9 cellular contexts compared by ENCODE assay signal in genomic region chr20:31594558-31595379, GRCh38. TPM values are rescaled to one million over a fixed set of nuclear protein-coding genes. Genes with fewer than 3 reads are reported as not detected.
A peak's percentile ranks its signal among the peaks of the same experiment; 100 is the strongest.
DNase-seq lines count a peak whose midpoint lies in the region; ATAC-seq and TF ChIP-seq lines count a peak whose summit lies in the region.
"Had no signal": no experiment of that assay in that cellular context is flagged by ENCODE, and none has a peak within 500 bp of the region (broad histone marks: within the 10 kb centered on the region; RNA-seq: fewer than 3 reads in every experiment).

No MANE protein-coding gene starts in this region.

- TF ChIP-seq CTCF in HCT116 (IDR thresholded peaks at IDR 0.05 in 2 of 3, conservative IDR thresholded peaks at IDR 0.05 in 1 of 3; ENCODE audit: borderline replicate concordance in 1 of 3, insufficient read depth in 1 of 3, low read depth in 2 of 3, low read length in 2 of 3): no peak
- no peak for TF ChIP-seq CTCF in astrocyte of the spinal cord (IDR thresholded peaks at IDR 0.05; ENCODE audit: low read depth, low read length)
- TF ChIP-seq CTCF in hepatocyte (IDR thresholded peaks at IDR 0.05; ENCODE audit: poor library complexity): no peak
- no peak for TF ChIP-seq CTCF in sigmoid colon (IDR thresholded peaks at IDR 0.05)

- peak overlapping the region; percentile 81 for H3K4me2 ChIP-seq in HCT116 (ENCODE audit: low read length)
- H3K4me2 ChIP-seq in hepatocyte: peak overlapping the region; percentile 46

- H3K27me3 ChIP-seq in HCT116 (ENCODE audit: insufficient read depth, low read length) (no peaks in the 10 kb centered on the region), hepatocyte (no peaks in the 10 kb centered on the region), sigmoid colon (no peaks in the 10 kb centered on the region)
- H3K27me3 ChIP-seq in effector memory CD4-positive, alpha-beta T cell (replicated peaks; ENCODE audit: control insufficient read depth, insufficient read depth, low read length, poor library complexity, severe bottlenecking): no peaks in the 10 kb centered on the region

- H3K4me1 Mint-ChIP-seq in activated T-cell treated with anti-CD3 and anti-CD28 coated beads, Interleukin-2, amount 50 U/mL, for 72 hours (ENCODE audit: low read depth): peaks cover 7% of the 10 kb centered on the region

- H3K4me3 ChIP-seq in HCT116 (replicated peaks in 1 of 2; ENCODE audit: low read depth in 1 of 2, low read length in 2 of 2) (peak overlapping the region; percentile 51 to 58), astrocyte of the spinal cord (ENCODE audit: low read depth, low read length) (no peak overlapping the region), hepatocyte (no peak overlapping the region), sigmoid colon (no peak overlapping the region)
- H3K4me3 ChIP-seq in effector memory CD4-positive, alpha-beta T cell (ENCODE audit: insufficient read depth, low read depth, low read length, poor library complexity, severe bottlenecking): no peak overlapping the region

- peaks cover 22% of the 10 kb centered on the region for H3K79me2 ChIP-seq in HCT116 (ENCODE audit: insufficient read depth, low read length)
- no peaks in the 10 kb centered on the region for H3K79me2 ChIP-seq in hepatocyte

- no peaks in the 10 kb centered on the region for H4K20me1 ChIP-seq in HCT116 (ENCODE audit: insufficient read depth)
- H4K20me1 ChIP-seq in hepatocyte (ENCODE audit: insufficient read depth, poor library complexity, severe bottlenecking): no peaks in the 10 kb centered on the region

- no peak for TF ChIP-seq EP300 in sigmoid colon (IDR thresholded peaks at IDR 0.05)

- RAD21 ChIA-PET in HCT116 (lab: Charles Lee; ENCODE audit: low non-redundant PET in 1 of 2, low total read pairs in 2 of 2, uncharacterized antibody in 2 of 2, unreplicated experiment in 2 of 2): interaction anchor here in 1 of 2 experiments (1.2 kb wide), 1 partner anchor 10 kb away, joined by 4 read pairs; no protein-coding TSS in a partner anchor

- H3K27me3 Mint-ChIP-seq in activated T-cell treated with anti-CD3 and anti-CD28 coated beads, Interleukin-2, amount 50 U/mL, for 72 hours (ENCODE audit: low read depth): peaks cover under 1% of the 10 kb centered on the region

- DNase-seq in HCT116 (ENCODE audit: low read depth, low spot score) (no peak), astrocyte of the spinal cord (ENCODE audit: low read depth, low spot score) (peak; percentile 45), hepatocyte (ENCODE audit: low spot score) (peak; percentile 27), sigmoid colon (no peak), NK-92 (lab: John Stamatoyannopoulos, UW; ENCODE audit: unreplicated experiment) (no peak), COR-L47 (lab: John Stamatoyannopoulos, UW) (no peak)
- no peak for DNase-seq in effector memory CD4-positive, alpha-beta T cell
- no peak for DNase-seq in activated T-cell treated with anti-CD3 and anti-CD28 coated beads, Interleukin-2, amount 50 U/mL, for 72 hours
- DNase-seq: hippocampal formation had no signal

- POLR2A ChIA-PET in HCT116 (lab: Charles Lee): interaction anchor here (1.6 to 20.0 kb wide), 3 partner anchors 12 to 28 kb away, joined by 6 to 1106 read pairs (median 101); partner anchors contain the start of gene ID1

- 70% methylated on average over 11 of the region's 11 CpGs for WGBS in hepatocyte (ENCODE audit: low lambda C conversion rate, missing lambda C conversion rate)
- 50 to 77% methylated on average over 11 of the region's 11 CpGs for WGBS in sigmoid colon, 2 donors

- BruUV-seq in HCT116 (replicated peaks; lab: Mats Ljungman, UMichigan): TSS peak; percentile 81

- H3K9ac ChIP-seq in HCT116 (ENCODE audit: low read length): peak overlapping the region; percentile 69

- H3K9me3 ChIP-seq in HCT116 (ENCODE audit: control insufficient read depth in 1 of 2, insufficient read depth in 1 of 2, low read depth in 1 of 2, low read length in 2 of 2) (no peaks in the 10 kb centered on the region), hepatocyte (ENCODE audit: low read depth) (no peaks in the 10 kb centered on the region), sigmoid colon (no peaks in the 10 kb centered on the region)
- H3K9me3 ChIP-seq in effector memory CD4-positive, alpha-beta T cell (ENCODE audit: control insufficient read depth, low read length): no peaks in the 10 kb centered on the region

- H3K27ac ChIP-seq in HCT116 (ENCODE audit: low read depth, low read length) (peak overlapping the region; percentile 98), hepatocyte (peak overlapping the region; percentile 90), sigmoid colon (peak overlapping the region; percentile 44 to 80 (median 58))
- H3K27ac ChIP-seq in effector memory CD4-positive, alpha-beta T cell (ENCODE audit: insufficient read depth, low read length, poor library complexity, severe bottlenecking): no peak overlapping the region

- H3K36me3 ChIP-seq in HCT116 (ENCODE audit: control insufficient read depth in 1 of 2, insufficient read depth in 2 of 2, low read length in 2 of 2) (no peaks in the 10 kb centered on the region), hepatocyte (replicated peaks; ENCODE audit: insufficient read depth, low read depth) (no peaks in the 10 kb centered on the region), sigmoid colon (no peaks in the 10 kb centered on the region)
- H3K36me3 ChIP-seq in effector memory CD4-positive, alpha-beta T cell (ENCODE audit: control insufficient read depth, insufficient read depth, low read length): no peaks in the 10 kb centered on the region

- no peak overlapping the region for H3K4me3 Mint-ChIP-seq in activated T-cell treated with anti-CD3 and anti-CD28 coated beads, Interleukin-2, amount 50 U/mL, for 72 hours

- H3K27ac Mint-ChIP-seq in activated T-cell treated with anti-CD3 and anti-CD28 coated beads, Interleukin-2, amount 50 U/mL, for 72 hours: no peak overlapping the region

- no peaks in the 10 kb centered on the region for H3K36me3 Mint-ChIP-seq in activated T-cell treated with anti-CD3 and anti-CD28 coated beads, Interleukin-2, amount 50 U/mL, for 72 hours (ENCODE audit: insufficient read depth in 2 of 2)

- H3K9me3 Mint-ChIP-seq in activated T-cell treated with anti-CD3 and anti-CD28 coated beads, Interleukin-2, amount 50 U/mL, for 72 hours: no peaks in the 10 kb centered on the region

- TF ChIP-seq POLR2A in HCT116 (IDR thresholded peaks at IDR 0.05; ENCODE audit: borderline replicate concordance, extremely low read depth, insufficient read depth, insufficient read length): no peak
- TF ChIP-seq POLR2A in sigmoid colon (IDR thresholded peaks at IDR 0.05): no peak

- ATAC-seq in HCT116: no peak; the same call in 1 of the 2 replicates
- ATAC-seq in activated T-cell treated with anti-CD3 and anti-CD28 coated beads, Interleukin-2, amount 50 U/mL, for 72 hours (replicated peaks in 1 of 2): no peak

- CTCF ChIA-PET in HCT116 (lab: Charles Lee): interaction anchor here (1.8 to 2.2 kb wide), 3 partner anchors 26 to 34 kb away, joined by 7 to 13 read pairs (median 8); no protein-coding TSS in a partner anchor

- in situ Hi-C loops in astrocyte of the spinal cord (cut with HindIII; ENCODE audit: low sequenced_read_pairs): no loop called here

- H3K4me1 ChIP-seq in HCT116 (ENCODE audit: control insufficient read depth in 1 of 2, insufficient read depth in 2 of 2, low read length in 2 of 2) (peaks cover 68 to 89% of the 10 kb centered on the region in 2 experiments), hepatocyte (ENCODE audit: insufficient read depth) (peaks cover 37% of the 10 kb centered on the region), sigmoid colon (peaks cover 0 to 4% (median 0%) of the 10 kb centered on the region in 4 donors)
- H3K4me1 ChIP-seq in effector memory CD4-positive, alpha-beta T cell (ENCODE audit: control insufficient read depth, insufficient read depth, low read length, poor library complexity, severe bottlenecking): no peaks in the 10 kb centered on the region

- TF ChIP-seq RAD21 in HCT116 (IDR thresholded peaks at IDR 0.05; ENCODE audit: low read depth): no peak

- H3K9me2 ChIP-seq in HCT116 (ENCODE audit: insufficient read depth) (no peaks in the 10 kb centered on the region), hepatocyte (replicated peaks; ENCODE audit: insufficient read depth) (no peaks in the 10 kb centered on the region)

- intact Hi-C loops in HCT116 (cut with micrococcal nuclease) (no loop called here), sigmoid colon (cut with DNase I) (no loop called here)

- H2AFZ ChIP-seq in HCT116 (ENCODE audit: low read depth, low read length, poor library complexity, severe bottlenecking) (no peak overlapping the region), hepatocyte (no peak overlapping the region)

TF ChIP-seq in HCT116, 20 proteins besides CTCF, POLR2A, EP300 and RAD21:
- no peak for TF ChIP-seq ATF3 (IDR thresholded peaks at IDR 0.05)
- peak; percentile 22 for TF ChIP-seq POLR2AphosphoS5 (IDR thresholded peaks at IDR 0.05; ENCODE audit: low read depth, low read length)
- no peak for TF ChIP-seq CBX3 (IDR thresholded peaks at IDR 0.05; ENCODE audit: low read depth)
- TF ChIP-seq SP1 (IDR thresholded peaks at IDR 0.05; ENCODE audit: low read depth): no peak

RNA-seq across cellular contexts. Expression of gene ID1, which starts 10.3 kb away (rescaled TPM):
- total RNA-seq in HCT116 (2021; ENCODE audit: unreplicated experiment): 811 TPM
- polyA plus RNA-seq in HCT116 (2012): 603 and 619 TPM in 2 replicates
- 616 and 651 TPM in 2 replicates for total RNA-seq in hepatocyte
- polyA plus RNA-seq in hepatocyte: 310 and 388 TPM in 2 replicates
- total RNA-seq in sigmoid colon: 100 to 1,000 TPM; 111 to 230 (median 147) TPM
- polyA plus RNA-seq in sigmoid colon: 100 to 1,000 TPM; 329 to 368 (median 342) TPM
- 1 to 10 TPM in 1 of 2 donors, under 1 TPM in 1; 0.84 to 2.0 TPM for total RNA-seq in activated T-cell treated with anti-CD3 and anti-CD28 coated beads, Interleukin-2, amount 50 U/mL, for 72 hours

RNA-seq across cellular contexts. Expression of gene COX4I2, which starts 42.9 kb away (rescaled TPM):
- total RNA-seq in HCT116 (2021; ENCODE audit: unreplicated experiment): not detected
- 0.11 TPM in 1 of 2 replicates, not detected in the other for polyA plus RNA-seq in HCT116 (2012)
- 0.68 and 3.6 TPM in 2 replicates for total RNA-seq in hepatocyte
- 0.37 and 3.3 TPM in 2 replicates for polyA plus RNA-seq in hepatocyte
- total RNA-seq in sigmoid colon: 1 to 10 TPM in 1 of 4 donors, not detected in 3; 1.1 TPM
- polyA plus RNA-seq in sigmoid colon: 1 to 10 TPM in 2 of 3 donors, not detected in 1; 1.4 to 3.0 TPM
- not detected for total RNA-seq in activated T-cell treated with anti-CD3 and anti-CD28 coated beads, Interleukin-2, amount 50 U/mL, for 72 hours

Comparison
In these comparisons a context has a peak if more than half of its experiments do, and no peak if none do; other contexts are left out.
1. DNase-seq: peak in astrocyte of the spinal cord (single experiment) and hepatocyte (single experiment); none in HCT116 (single experiment), sigmoid colon (single experiment), effector memory CD4-positive, alpha-beta T cell (0 of 3), NK-92 (single experiment), activated T-cell treated with anti-CD3 and anti-CD28 coated beads, Interleukin-2, amount 50 U/mL, for 72 hours (0 of 2) and COR-L47 (single experiment).
2. H3K4me3 ChIP-seq: peak in HCT116 (2 of 2); none in astrocyte of the spinal cord (single experiment), hepatocyte (single experiment), sigmoid colon (0 of 4) and effector memory CD4-positive, alpha-beta T cell (single experiment).
3. RNA of gene ID1, which starts 10.3 kb away (total RNA-seq): 811 TPM in HCT116 (single experiment), 616 to 651 TPM in hepatocyte and 111 to 230 TPM in sigmoid colon; 0.84 to 2.0 TPM in activated T-cell treated with anti-CD3 and anti-CD28 coated beads, Interleukin-2, amount 50 U/mL, for 72 hours; every median in the first group is over 10 times any median in the second.